In genomic region chr10:50554995-50555568, GRCh38 we compare ENCODE assay signal across 1 cellular context.
TF ChIP-seq lines count a peak whose summit lies in the region.

No MANE protein-coding gene starts in this region.

TF ChIP-seq in K562, 482 proteins besides CTCF, POLR2A, EP300 and RAD21 (continued from another document and continues in another):
- TF ChIP-seq ZBTB26 (CRISPR knock-in tag; IDR thresholded peaks at IDR 0.05) (no peak), ZNF232 (CRISPR knock-in tag; IDR thresholded peaks at IDR 0.05) (no peak), MIER1 (IDR thresholded peaks at IDR 0.05; ENCODE audit: low read depth) (no peak), BDP1 (IDR thresholded peaks at IDR 0.05; ENCODE audit: insufficient read depth, insufficient read length) (no peak), ELF1 (tag; IDR thresholded peaks at IDR 0.05) (no peak), ZBED1 (IDR thresholded peaks at IDR 0.05) (no peak), REST (CRISPR knock-in tag; IDR thresholded peaks at IDR 0.05; ENCODE audit: low read depth) (no peak), CBX3 (IDR thresholded peaks at IDR 0.05; ENCODE audit: borderline replicate concordance in 1 of 2, low read length in 2 of 2) (no peak), MTA1 (IDR thresholded peaks at IDR 0.05; ENCODE audit: borderline replicate concordance) (no peak), NCOR1 (IDR thresholded peaks at IDR 0.05) (peak; percentile 85), HES1 (IDR thresholded peaks at IDR 0.05; ENCODE audit: low read depth) (no peak), BRCA1 (IDR thresholded peaks at IDR 0.05) (no peak), BRCA1 (CRISPR knock-in tag; IDR thresholded peaks at IDR 0.05) (no peak), EGR1 (conservative IDR thresholded peaks at IDR 0.05) (no peak), MXD1 (CRISPR knock-in tag; IDR thresholded peaks at IDR 0.05; ENCODE audit: borderline replicate concordance, poor library complexity, severe bottlenecking) (no peak), PCBP2 (IDR thresholded peaks at IDR 0.05; ENCODE audit: low read depth, low read length, poor library complexity, severe bottlenecking) (no peak), ARHGAP35 (IDR thresholded peaks at IDR 0.05; ENCODE audit: partially characterized antibody) (no peak), ZNF224 (CRISPR knock-in tag; IDR thresholded peaks at IDR 0.05) (no peak), RERE (CRISPR knock-in tag; IDR thresholded peaks at IDR 0.05; ENCODE audit: borderline replicate concordance) (no peak), SRSF9 (IDR thresholded peaks at IDR 0.05; ENCODE audit: borderline replicate concordance, low read depth, low read length) (no peak), CHCHD3 (CRISPR knock-in tag; IDR thresholded peaks at IDR 0.05) (no peak), MTA2 (IDR thresholded peaks at IDR 0.05; ENCODE audit: low read depth) (peak; percentile 80), PTTG1 (tag; IDR thresholded peaks at IDR 0.05; ENCODE audit: low read depth) (no peak), THRB (CRISPR knock-in tag; conservative IDR thresholded peaks at IDR 0.05) (no peak), SMAD4 (CRISPR knock-in tag; conservative IDR thresholded peaks at IDR 0.05) (no peak), ZNF253 (CRISPR knock-in tag; conservative IDR thresholded peaks at IDR 0.05) (no peak), E2F6 (IDR thresholded peaks at IDR 0.05; ENCODE audit: borderline replicate concordance in 1 of 2, extremely low read depth in 1 of 2, insufficient read depth in 1 of 2, insufficient read length in 1 of 2, low read depth in 1 of 2, low read length in 1 of 2, poor library complexity in 1 of 2, severe bottlenecking in 1 of 2) (peak in 1 of 2 experiments; percentile 30), SNIP1 (IDR thresholded peaks at IDR 0.05; ENCODE audit: low read depth) (no peak), ATF1 (CRISPR knock-in tag; IDR thresholded peaks at IDR 0.05) (no peak), ATF1 (tag; IDR thresholded peaks at IDR 0.05) (0 out of 2 replicates have a peak, but pooled peaks have one; percentile 31), ZNF655 (CRISPR knock-in tag; IDR thresholded peaks at IDR 0.05) (no peak), SMC3 (conservative IDR thresholded peaks at IDR 0.05; ENCODE audit: insufficient read depth, low read depth, low read length) (peak; percentile 33; the same call in 1 of the 2 replicates), NFE2 (IDR thresholded peaks at IDR 0.05; ENCODE audit: low read depth) (0 out of 2 replicates have a peak, but pooled peaks have one; percentile 13), TCF3 (CRISPR knock-in tag; IDR thresholded peaks at IDR 0.05) (peak; percentile 92), LCOR (CRISPR knock-in tag; IDR thresholded peaks at IDR 0.05) (peak; percentile 72), RREB1 (CRISPR knock-in tag; IDR thresholded peaks at IDR 0.05) (0 out of 2 replicates have a peak, but pooled peaks have one; percentile 62), POLR2AphosphoS2 (IDR thresholded peaks at IDR 0.05; ENCODE audit: low read length) (no peak), TBP (optimal IDR thresholded peaks at IDR 0.05; ENCODE audit: low read depth, low read length) (no peak), CREBBP (IDR thresholded peaks at IDR 0.05; ENCODE audit: low read depth, low read length) (no peak), RHOXF2B (CRISPR knock-in tag; conservative IDR thresholded peaks at IDR 0.05) (no peak), CEBPB (tag; IDR thresholded peaks at IDR 0.05) (0 out of 2 replicates have a peak, but pooled peaks have one; percentile 28), ZNF511 (CRISPR knock-in tag; IDR thresholded peaks at IDR 0.05) (no peak)
